Comparison of ENCODE assay signal across 1 cellular context in the genomic region with DNA sequence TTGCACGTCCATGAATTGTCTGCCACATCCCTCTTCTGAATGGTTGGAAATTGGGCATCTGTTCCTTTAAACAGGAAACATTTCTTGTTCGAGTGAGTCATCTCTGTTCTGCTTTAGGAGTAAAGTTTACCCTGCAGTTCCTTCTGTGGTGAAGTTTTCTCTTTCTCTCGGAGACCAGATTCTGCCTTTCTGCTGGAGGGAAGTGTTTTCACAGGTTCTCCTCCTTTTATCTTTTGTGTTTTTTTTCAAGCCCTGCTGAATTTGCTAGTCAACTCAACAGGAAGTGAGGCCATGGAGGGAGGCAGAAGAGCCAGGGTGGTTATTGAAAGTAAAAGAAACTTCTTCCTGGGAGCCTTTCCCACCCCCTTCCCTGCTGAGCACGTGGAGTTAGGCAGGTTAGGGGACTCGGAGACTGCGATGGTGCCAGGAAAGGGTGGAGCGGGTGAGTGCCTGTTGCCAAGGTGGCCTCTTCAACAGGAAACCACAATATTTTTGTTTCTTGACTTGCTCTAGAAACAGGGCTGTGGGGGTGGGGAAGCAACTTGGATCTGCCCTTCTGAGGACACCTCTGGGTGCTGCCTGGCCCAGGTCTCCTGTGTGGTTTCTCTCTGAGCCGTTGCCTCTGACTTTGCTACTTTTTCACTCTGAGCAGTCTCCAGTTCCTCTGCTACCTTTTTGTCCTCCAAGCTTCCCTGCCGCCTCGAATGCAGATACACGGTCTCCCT.
TF ChIP-seq lines count a peak whose summit lies in the region.

No MANE protein-coding gene starts in this region.

TF ChIP-seq in K562, 482 proteins besides CTCF, POLR2A, EP300 and RAD21 (continued from another document and continues in another):
- TF ChIP-seq, protein P1, sequence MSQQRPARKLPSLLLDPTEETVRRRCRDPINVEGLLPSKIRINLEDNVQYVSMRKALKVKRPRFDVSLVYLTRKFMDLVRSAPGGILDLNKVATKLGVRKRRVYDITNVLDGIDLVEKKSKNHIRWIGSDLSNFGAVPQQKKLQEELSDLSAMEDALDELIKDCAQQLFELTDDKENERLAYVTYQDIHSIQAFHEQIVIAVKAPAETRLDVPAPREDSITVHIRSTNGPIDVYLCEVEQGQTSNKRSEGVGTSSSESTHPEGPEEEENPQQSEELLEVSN (IDR thresholded peaks at IDR 0.05; ENCODE audit: borderline replicate concordance in 1 of 2, extremely low read depth in 1 of 2, insufficient read depth in 1 of 2, insufficient read length in 1 of 2, low read depth in 1 of 2, low read length in 1 of 2, poor library complexity in 1 of 2, severe bottlenecking in 1 of 2): peak; percentile 36 to 66
- TF ChIP-seq, protein P2, sequence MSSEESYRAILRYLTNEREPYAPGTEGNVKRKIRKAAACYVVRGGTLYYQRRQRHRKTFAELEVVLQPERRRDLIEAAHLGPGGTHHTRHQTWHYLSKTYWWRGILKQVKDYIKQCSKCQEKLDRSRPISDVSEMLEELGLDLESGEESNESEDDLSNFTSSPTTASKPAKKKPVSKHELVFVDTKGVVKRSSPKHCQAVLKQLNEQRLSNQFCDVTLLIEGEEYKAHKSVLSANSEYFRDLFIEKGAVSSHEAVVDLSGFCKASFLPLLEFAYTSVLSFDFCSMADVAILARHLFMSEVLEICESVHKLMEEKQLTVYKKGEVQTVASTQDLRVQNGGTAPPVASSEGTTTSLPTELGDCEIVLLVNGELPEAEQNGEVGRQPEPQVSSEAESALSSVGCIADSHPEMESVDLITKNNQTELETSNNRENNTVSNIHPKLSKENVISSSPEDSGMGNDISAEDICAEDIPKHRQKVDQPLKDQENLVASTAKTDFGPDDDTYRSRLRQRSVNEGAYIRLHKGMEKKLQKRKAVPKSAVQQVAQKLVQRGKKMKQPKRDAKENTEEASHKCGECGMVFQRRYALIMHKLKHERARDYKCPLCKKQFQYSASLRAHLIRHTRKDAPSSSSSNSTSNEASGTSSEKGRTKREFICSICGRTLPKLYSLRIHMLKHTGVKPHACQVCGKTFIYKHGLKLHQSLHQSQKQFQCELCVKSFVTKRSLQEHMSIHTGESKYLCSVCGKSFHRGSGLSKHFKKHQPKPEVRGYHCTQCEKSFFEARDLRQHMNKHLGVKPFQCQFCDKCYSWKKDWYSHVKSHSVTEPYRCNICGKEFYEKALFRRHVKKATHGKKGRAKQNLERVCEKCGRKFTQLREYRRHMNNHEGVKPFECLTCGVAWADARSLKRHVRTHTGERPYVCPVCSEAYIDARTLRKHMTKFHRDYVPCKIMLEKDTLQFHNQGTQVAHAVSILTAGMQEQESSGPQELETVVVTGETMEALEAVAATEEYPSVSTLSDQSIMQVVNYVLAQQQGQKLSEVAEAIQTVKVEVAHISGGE (CRISPR knock-in tag; IDR thresholded peaks at IDR 0.05): 0 out of 6 replicates have a peak, but pooled peaks of 1 of the 3 experiments have one; percentile 21
- TF ChIP-seq GTF2E2 (tag; IDR thresholded peaks at IDR 0.05): no peak
- peak in 1 of 3 experiments; percentile 14 for TF ChIP-seq YY1 (IDR thresholded peaks at IDR 0.05; ENCODE audit: borderline replicate concordance in 1 of 3, control insufficient read depth in 1 of 3, extremely low read depth in 1 of 3, insufficient read depth in 3 of 3, insufficient read length in 1 of 3, insufficient replicate concordance in 2 of 3, low read depth in 1 of 3, low read length in 2 of 3)
- no peak for TF ChIP-seq NR1H2 (CRISPR knock-in tag; IDR thresholded peaks at IDR 0.05)
- TF ChIP-seq TAF9B (IDR thresholded peaks at IDR 0.05; ENCODE audit: partially characterized antibody): peak; percentile 31
- TF ChIP-seq, protein P3, sequence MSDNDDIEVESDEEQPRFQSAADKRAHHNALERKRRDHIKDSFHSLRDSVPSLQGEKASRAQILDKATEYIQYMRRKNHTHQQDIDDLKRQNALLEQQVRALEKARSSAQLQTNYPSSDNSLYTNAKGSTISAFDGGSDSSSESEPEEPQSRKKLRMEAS (CRISPR knock-in tag; IDR thresholded peaks at IDR 0.05): peak; percentile 52; the same call in 1 of the 2 replicates
- TF ChIP-seq, protein P4, sequence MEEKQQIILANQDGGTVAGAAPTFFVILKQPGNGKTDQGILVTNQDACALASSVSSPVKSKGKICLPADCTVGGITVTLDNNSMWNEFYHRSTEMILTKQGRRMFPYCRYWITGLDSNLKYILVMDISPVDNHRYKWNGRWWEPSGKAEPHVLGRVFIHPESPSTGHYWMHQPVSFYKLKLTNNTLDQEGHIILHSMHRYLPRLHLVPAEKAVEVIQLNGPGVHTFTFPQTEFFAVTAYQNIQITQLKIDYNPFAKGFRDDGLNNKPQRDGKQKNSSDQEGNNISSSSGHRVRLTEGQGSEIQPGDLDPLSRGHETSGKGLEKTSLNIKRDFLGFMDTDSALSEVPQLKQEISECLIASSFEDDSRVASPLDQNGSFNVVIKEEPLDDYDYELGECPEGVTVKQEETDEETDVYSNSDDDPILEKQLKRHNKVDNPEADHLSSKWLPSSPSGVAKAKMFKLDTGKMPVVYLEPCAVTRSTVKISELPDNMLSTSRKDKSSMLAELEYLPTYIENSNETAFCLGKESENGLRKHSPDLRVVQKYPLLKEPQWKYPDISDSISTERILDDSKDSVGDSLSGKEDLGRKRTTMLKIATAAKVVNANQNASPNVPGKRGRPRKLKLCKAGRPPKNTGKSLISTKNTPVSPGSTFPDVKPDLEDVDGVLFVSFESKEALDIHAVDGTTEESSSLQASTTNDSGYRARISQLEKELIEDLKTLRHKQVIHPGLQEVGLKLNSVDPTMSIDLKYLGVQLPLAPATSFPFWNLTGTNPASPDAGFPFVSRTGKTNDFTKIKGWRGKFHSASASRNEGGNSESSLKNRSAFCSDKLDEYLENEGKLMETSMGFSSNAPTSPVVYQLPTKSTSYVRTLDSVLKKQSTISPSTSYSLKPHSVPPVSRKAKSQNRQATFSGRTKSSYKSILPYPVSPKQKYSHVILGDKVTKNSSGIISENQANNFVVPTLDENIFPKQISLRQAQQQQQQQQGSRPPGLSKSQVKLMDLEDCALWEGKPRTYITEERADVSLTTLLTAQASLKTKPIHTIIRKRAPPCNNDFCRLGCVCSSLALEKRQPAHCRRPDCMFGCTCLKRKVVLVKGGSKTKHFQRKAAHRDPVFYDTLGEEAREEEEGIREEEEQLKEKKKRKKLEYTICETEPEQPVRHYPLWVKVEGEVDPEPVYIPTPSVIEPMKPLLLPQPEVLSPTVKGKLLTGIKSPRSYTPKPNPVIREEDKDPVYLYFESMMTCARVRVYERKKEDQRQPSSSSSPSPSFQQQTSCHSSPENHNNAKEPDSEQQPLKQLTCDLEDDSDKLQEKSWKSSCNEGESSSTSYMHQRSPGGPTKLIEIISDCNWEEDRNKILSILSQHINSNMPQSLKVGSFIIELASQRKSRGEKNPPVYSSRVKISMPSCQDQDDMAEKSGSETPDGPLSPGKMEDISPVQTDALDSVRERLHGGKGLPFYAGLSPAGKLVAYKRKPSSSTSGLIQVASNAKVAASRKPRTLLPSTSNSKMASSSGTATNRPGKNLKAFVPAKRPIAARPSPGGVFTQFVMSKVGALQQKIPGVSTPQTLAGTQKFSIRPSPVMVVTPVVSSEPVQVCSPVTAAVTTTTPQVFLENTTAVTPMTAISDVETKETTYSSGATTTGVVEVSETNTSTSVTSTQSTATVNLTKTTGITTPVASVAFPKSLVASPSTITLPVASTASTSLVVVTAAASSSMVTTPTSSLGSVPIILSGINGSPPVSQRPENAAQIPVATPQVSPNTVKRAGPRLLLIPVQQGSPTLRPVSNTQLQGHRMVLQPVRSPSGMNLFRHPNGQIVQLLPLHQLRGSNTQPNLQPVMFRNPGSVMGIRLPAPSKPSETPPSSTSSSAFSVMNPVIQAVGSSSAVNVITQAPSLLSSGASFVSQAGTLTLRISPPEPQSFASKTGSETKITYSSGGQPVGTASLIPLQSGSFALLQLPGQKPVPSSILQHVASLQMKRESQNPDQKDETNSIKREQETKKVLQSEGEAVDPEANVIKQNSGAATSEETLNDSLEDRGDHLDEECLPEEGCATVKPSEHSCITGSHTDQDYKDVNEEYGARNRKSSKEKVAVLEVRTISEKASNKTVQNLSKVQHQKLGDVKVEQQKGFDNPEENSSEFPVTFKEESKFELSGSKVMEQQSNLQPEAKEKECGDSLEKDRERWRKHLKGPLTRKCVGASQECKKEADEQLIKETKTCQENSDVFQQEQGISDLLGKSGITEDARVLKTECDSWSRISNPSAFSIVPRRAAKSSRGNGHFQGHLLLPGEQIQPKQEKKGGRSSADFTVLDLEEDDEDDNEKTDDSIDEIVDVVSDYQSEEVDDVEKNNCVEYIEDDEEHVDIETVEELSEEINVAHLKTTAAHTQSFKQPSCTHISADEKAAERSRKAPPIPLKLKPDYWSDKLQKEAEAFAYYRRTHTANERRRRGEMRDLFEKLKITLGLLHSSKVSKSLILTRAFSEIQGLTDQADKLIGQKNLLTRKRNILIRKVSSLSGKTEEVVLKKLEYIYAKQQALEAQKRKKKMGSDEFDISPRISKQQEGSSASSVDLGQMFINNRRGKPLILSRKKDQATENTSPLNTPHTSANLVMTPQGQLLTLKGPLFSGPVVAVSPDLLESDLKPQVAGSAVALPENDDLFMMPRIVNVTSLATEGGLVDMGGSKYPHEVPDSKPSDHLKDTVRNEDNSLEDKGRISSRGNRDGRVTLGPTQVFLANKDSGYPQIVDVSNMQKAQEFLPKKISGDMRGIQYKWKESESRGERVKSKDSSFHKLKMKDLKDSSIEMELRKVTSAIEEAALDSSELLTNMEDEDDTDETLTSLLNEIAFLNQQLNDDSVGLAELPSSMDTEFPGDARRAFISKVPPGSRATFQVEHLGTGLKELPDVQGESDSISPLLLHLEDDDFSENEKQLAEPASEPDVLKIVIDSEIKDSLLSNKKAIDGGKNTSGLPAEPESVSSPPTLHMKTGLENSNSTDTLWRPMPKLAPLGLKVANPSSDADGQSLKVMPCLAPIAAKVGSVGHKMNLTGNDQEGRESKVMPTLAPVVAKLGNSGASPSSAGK (IDR thresholded peaks at IDR 0.05): peak; percentile 83
- TF ChIP-seq SPI1 (IDR thresholded peaks at IDR 0.05; ENCODE audit: borderline replicate concordance, low read depth, low read length): 0 out of 2 replicates have a peak, but pooled peaks have one; percentile 17
- no peak for TF ChIP-seq CBX8 (IDR thresholded peaks at IDR 0.05; ENCODE audit: borderline replicate concordance, extremely low read depth, low read depth, low read length, poor library complexity, severe bottlenecking)
- TF ChIP-seq SUPT5H (IDR thresholded peaks at IDR 0.05): peak; percentile 49; the same call in 1 of the 2 replicates
- TF ChIP-seq, protein P5, sequence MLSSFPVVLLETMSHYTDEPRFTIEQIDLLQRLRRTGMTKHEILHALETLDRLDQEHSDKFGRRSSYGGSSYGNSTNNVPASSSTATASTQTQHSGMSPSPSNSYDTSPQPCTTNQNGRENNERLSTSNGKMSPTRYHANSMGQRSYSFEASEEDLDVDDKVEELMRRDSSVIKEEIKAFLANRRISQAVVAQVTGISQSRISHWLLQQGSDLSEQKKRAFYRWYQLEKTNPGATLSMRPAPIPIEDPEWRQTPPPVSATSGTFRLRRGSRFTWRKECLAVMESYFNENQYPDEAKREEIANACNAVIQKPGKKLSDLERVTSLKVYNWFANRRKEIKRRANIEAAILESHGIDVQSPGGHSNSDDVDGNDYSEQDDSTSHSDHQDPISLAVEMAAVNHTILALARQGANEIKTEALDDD (IDR thresholded peaks at IDR 0.05): 0 out of 2 replicates have a peak, but pooled peaks have one; percentile 8
- peak; percentile 91 for TF ChIP-seq FOSL1 (tag; conservative IDR thresholded peaks at IDR 0.05)
- TF ChIP-seq ATF1 (CRISPR knock-in tag; IDR thresholded peaks at IDR 0.05): no peak
- 0 out of 2 replicates have a peak, but pooled peaks have one; percentile 24 for TF ChIP-seq ATF1 (tag; IDR thresholded peaks at IDR 0.05)
- TF ChIP-seq SIN3A (IDR thresholded peaks at IDR 0.05; ENCODE audit: borderline replicate concordance in 2 of 2, control insufficient read depth in 1 of 2, low read depth in 2 of 2, low read length in 2 of 2): 0 out of 4 replicates have a peak, but pooled peaks of 1 of the 2 experiments have one; percentile 20
- TF ChIP-seq, protein P6, sequence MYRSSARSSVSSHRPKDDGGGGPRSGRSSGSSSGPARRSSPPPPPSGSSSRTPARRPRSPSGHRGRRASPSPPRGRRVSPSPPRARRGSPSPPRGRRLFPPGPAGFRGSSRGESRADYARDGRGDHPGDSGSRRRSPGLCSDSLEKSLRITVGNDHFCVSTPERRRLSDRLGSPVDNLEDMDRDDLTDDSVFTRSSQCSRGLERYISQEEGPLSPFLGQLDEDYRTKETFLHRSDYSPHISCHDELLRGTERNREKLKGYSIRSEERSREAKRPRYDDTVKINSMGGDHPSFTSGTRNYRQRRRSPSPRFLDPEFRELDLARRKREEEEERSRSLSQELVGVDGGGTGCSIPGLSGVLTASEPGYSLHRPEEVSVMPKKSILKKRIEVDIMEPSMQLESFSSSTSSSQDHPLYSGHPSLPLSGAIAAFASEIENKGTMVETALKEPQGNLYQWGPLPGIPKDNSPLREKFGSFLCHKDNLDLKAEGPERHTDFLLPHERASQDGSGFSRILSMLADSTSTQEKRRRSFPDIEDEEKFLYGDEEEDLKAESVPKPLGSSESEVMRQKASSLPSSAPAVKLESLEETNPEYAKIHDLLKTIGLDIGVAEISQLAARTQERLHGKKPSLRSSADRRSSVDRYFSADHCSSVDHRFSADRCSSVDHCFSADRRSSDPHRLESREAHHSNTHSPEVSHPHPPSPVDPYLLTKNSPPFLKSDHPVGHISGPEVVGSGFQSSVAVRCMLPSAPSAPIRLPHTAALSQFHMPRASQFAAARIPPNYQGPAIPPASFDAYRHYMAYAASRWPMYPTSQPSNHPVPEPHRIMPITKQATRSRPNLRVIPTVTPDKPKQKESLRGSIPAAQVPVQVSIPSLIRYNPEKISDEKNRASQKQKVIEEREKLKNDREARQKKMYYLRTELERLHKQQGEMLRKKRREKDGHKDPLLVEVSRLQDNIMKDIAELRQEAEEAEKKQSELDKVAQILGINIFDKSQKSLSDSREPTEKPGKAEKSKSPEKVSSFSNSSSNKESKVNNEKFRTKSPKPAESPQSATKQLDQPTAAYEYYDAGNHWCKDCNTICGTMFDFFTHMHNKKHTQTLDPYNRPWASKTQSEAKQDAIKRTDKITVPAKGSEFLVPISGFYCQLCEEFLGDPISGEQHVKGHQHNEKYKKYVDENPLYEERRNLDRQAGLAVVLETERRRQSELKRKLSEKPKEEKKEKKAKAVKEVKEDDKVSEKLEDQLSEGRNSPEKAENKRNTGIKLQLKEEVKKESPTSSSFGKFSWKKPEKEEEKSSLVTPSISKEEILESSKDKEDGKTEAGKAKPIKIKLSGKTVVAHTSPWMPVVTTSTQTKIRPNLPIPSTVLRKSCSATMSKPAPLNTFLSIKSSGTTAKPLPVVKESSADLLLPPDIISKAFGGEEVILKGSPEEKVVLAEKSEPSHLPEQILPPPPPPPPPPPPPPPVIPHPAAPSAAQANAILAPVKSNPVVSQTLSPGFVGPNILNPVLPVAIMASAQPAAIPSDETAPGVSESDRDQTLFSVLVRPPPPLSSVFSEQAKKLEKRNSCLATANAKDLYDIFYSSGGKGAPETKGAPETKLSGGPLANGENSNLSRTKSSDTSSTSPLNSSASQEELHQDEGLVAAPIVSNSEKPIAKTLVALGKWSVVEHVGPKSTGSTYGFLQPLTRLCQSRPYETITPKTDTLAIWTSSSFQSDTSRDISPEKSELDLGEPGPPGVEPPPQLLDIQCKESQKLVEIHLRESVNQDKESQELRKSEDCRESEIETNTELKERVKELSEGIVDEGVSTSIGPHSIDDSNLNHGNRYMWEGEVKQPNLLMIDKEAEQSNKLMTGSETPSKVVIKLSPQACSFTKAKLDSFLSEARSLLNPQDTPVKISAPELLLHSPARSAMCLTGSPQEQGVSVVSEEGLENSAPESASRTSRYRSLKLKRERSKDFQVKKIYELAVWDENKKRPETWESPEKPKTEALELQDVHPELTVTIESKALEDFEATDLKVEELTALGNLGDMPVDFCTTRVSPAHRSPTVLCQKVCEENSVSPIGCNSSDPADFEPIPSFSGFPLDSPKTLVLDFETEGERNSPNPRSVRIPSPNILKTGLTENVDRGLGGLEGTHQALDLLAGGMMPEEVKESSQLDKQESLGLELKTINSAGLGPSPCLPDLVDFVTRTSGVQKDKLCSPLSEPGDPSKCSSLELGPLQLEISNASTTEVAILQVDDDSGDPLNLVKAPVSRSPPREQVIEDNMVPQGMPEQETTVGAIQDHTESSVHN (IDR thresholded peaks at IDR 0.05; ENCODE audit: borderline replicate concordance in 1 of 2, low read depth in 1 of 2): no peak
- TF ChIP-seq CBX5 (IDR thresholded peaks at IDR 0.05; ENCODE audit: borderline replicate concordance, low read depth): no peak
